In genomic region chr10:54064215-54064614, GRCh38 we compare ENCODE assay signal across 23 cellular contexts.
"Had no signal": no experiment of that assay in that cellular context is flagged by ENCODE, and none has a peak within 500 bp of the region (broad histone marks: within the 10 kb centered on the region; RNA-seq: fewer than 3 reads in every experiment).

No MANE protein-coding gene starts in this region.

- ATAC-seq: activated CD8-positive, alpha-beta T cell treated with anti-CD3 and anti-CD28 coated beads for 36 hours; activated T-cell treated with anti-CD3 and anti-CD28 coated beads, Interleukin-2, amount 50 U/mL, for 72 hours; activated T-helper 17 cell treated with anti-CD3 and anti-CD28 coated beads, Interleukin-2, amount 50 U/mL, for 72 hours had no signal

- DNase-seq: activated CD4-positive, alpha-beta T cell treated with anti-CD3 and anti-CD28 coated beads, Interleukin-2, amount 10 ng/mL, durations not matched to agents 24 days and 14 days; activated CD4-positive, alpha-beta T cell treated with anti-CD3 and anti-CD28 coated beads, Interleukin-2, amount 50 U/mL, for 4 hours; activated CD8-positive, alpha-beta T cell treated with anti-CD3 and anti-CD28 coated beads for 36 hours; activated effector memory CD4-positive, alpha-beta T cell treated with anti-CD3 and anti-CD28 coated beads, Interleukin-2, amount 50 U/mL, for 16 hours; activated naive CD4-positive, alpha-beta T cell; activated naive CD8-positive, alpha-beta T cell treated with anti-CD3 and anti-CD28 coated beads, Interleukin-2, amount 10 ng/mL, durations not matched to agents 7 days and 5 days; activated T-cell treated with anti-CD3 and anti-CD28 coated beads, Interleukin-2, amount 50 U/mL, for 1 hour; activated T-cell treated with anti-CD3 and anti-CD28 coated beads, Interleukin-2, amount 50 U/mL, for 72 hours; amygdala; MM.1S; MV-4-11; NCI-H1092 treated with DMSO at 0.1 percent for 48 hours; NCI-H187; NCI-H2029 treated with DMSO at 0.1 percent for 48 hours; NCI-H2107; NCI-H2171; NCI-H2227 treated with DMSO at 0.1 percent for 48 hours; NCI-H446 treated with DMSO at 0.1 percent for 48 hours; NCI-H748 treated with DMSO at 0.1 percent for 48 hours; NK-92 treated with Interleukin-12 subunit alpha and Interleukin-12 subunit beta, amount 100 ng/mL, for 24 hours; SHP77; SK-N-SH had no signal
